In genomic region chr2:15984367-15985255, GRCh38 we compare ENCODE assay signal across 9 cellular contexts. TPM values are rescaled to one million over a fixed set of nuclear protein-coding genes. Genes with fewer than 3 reads are reported as not detected.
DNase-seq lines count a peak whose midpoint lies in the region.
"Had no signal": no experiment of that assay in that cellular context is flagged by ENCODE, and none has a peak within 500 bp of the region (broad histone marks: within the 10 kb centered on the region; RNA-seq: fewer than 3 reads in every experiment).

No MANE protein-coding gene starts in this region.

- no peaks in the 10 kb centered on the region for H3K27me3 Mint-ChIP-seq in activated CD4-positive, alpha-beta T cell treated with anti-CD3 and anti-CD28 coated beads, Interleukin-2, amount 10 ng/mL, durations not matched to agents 24 days and 14 days

- peak overlapping the region; percentile 88 for H3K27ac ChIP-seq in temporal lobe (ENCODE audit: low read depth, low read length)

- no peaks in the 10 kb centered on the region for H3K9me3 Mint-ChIP-seq in activated CD4-positive, alpha-beta T cell treated with anti-CD3 and anti-CD28 coated beads, Interleukin-2, amount 10 ng/mL, durations not matched to agents 24 days and 14 days

- H3K36me3 Mint-ChIP-seq in activated CD4-positive, alpha-beta T cell treated with anti-CD3 and anti-CD28 coated beads, Interleukin-2, amount 10 ng/mL, durations not matched to agents 24 days and 14 days (ENCODE audit: low read depth) = no peaks in the 10 kb centered on the region

- intact Hi-C loops in activated CD4-positive, alpha-beta T cell treated with anti-CD3 and anti-CD28 coated beads, Interleukin-2, amount 10 ng/mL, durations not matched to agents 24 days and 14 days (cut with micrococcal nuclease) = no loop called here

- no peaks in the 10 kb centered on the region for H3K4me1 Mint-ChIP-seq in activated CD4-positive, alpha-beta T cell treated with anti-CD3 and anti-CD28 coated beads, Interleukin-2, amount 10 ng/mL, durations not matched to agents 24 days and 14 days

- H3K27ac Mint-ChIP-seq in activated CD4-positive, alpha-beta T cell treated with anti-CD3 and anti-CD28 coated beads, Interleukin-2, amount 10 ng/mL, durations not matched to agents 24 days and 14 days = no peak overlapping the region

- DNase-seq in NCI-H748 (lab: John Stamatoyannopoulos, UW; ENCODE audit: unreplicated experiment) = peak; percentile 45
- no peak for DNase-seq in NCI-H748 treated with DMSO at 0.1 percent for 48 hours (lab: John Stamatoyannopoulos, UW)
- DNase-seq in ecto neural progenitor cell (ENCODE audit: low spot score) = peak; percentile 77
- peak; percentile 91 for DNase-seq in midbrain (lab: John Stamatoyannopoulos, UW)
- DNase-seq in NK-92 treated with Interleukin-12 subunit alpha and Interleukin-12 subunit beta, amount 100 ng/mL, for 24 hours (lab: John Stamatoyannopoulos, UW) = no peak
- no peak for DNase-seq in T1000 (lab: John Stamatoyannopoulos, UW)
- no peak for DNase-seq in activated CD4-positive, alpha-beta T cell treated with anti-CD3 and anti-CD28 coated beads, Interleukin-2, amount 10 ng/mL, durations not matched to agents 24 days and 14 days
- DNase-seq: OCI-M1 had no signal

- H3K4me3 Mint-ChIP-seq in activated CD4-positive, alpha-beta T cell treated with anti-CD3 and anti-CD28 coated beads, Interleukin-2, amount 10 ng/mL, durations not matched to agents 24 days and 14 days = no peak overlapping the region

RNA-seq across cellular contexts. Expression of gene MYCN, which starts 44.3 kb away (rescaled TPM):
- 47.5 TPM for total RNA-seq in temporal lobe
- total RNA-seq in activated CD4-positive, alpha-beta T cell treated with anti-CD3 and anti-CD28 coated beads, Interleukin-2, amount 10 ng/mL, durations not matched to agents 24 days and 14 days = 0.12 TPM in 1 of 2 replicates, not detected in the other

Comparison
In these comparisons a context has a peak if more than half of its experiments do, and no peak if none do; other contexts are left out.
1. DNase-seq: peak in NCI-H748 (single experiment), ecto neural progenitor cell (single experiment) and midbrain (single experiment); none in NCI-H748 treated with DMSO at 0.1 percent for 48 hours (single experiment), NK-92 treated with Interleukin-12 subunit alpha and Interleukin-12 subunit beta, amount 100 ng/mL, for 24 hours (single experiment), T1000 (single experiment) and activated CD4-positive, alpha-beta T cell treated with anti-CD3 and anti-CD28 coated beads, Interleukin-2, amount 10 ng/mL, durations not matched to agents 24 days and 14 days (single experiment).
2. RNA of gene MYCN, which starts 44.3 kb away (total RNA-seq): 47.5 TPM in temporal lobe (single experiment); 0.12 TPM in activated CD4-positive, alpha-beta T cell treated with anti-CD3 and anti-CD28 coated beads, Interleukin-2, amount 10 ng/mL, durations not matched to agents 24 days and 14 days; every median in the first group is over 10 times any median in the second.